In the genomic region with DNA sequence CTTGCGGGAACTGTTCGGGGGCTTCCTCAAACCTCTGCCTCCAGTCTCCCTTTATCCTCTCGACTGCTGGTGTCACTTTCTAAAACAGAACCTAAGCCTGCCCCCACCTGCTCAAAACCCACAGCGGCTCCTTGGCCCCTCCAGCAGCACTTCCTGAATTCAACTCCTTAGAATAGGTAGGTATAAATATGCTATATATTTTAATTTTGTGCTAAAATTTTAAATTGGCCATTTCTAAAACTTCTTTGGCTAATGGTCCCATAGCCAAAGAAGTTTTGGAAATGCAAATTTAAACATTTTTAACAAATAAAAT, we compare ENCODE assay signal across 35 cellular contexts.
"Had no signal": no experiment of that assay in that cellular context is flagged by ENCODE, and none has a peak within 500 bp of the region (broad histone marks: within the 10 kb centered on the region; RNA-seq: fewer than 3 reads in every experiment).

No MANE protein-coding gene starts in this region.

- H3K27ac Mint-ChIP-seq: activated CD4-positive, alpha-beta memory T cell treated with anti-CD3 and anti-CD28 coated beads, Interleukin-2, amount 10 ng/mL, durations not matched to agents 7 days and 5 days; activated naive CD8-positive, alpha-beta T cell treated with anti-CD3 and anti-CD28 coated beads for 36 hours had no signal

- H3K4me3 ChIP-seq: MG63, Peyer's patch had no signal

- H3K27me3 Mint-ChIP-seq: activated naive CD8-positive, alpha-beta T cell treated with anti-CD3 and anti-CD28 coated beads for 36 hours had no signal

- H3K9me3 ChIP-seq: MG63, Peyer's patch had no signal

- H3K4me3 Mint-ChIP-seq: activated CD4-positive, alpha-beta memory T cell treated with anti-CD3 and anti-CD28 coated beads, Interleukin-2, amount 10 ng/mL, durations not matched to agents 7 days and 5 days; activated naive CD8-positive, alpha-beta T cell treated with anti-CD3 and anti-CD28 coated beads for 36 hours had no signal

- DNase-seq: activated CD4-positive, alpha-beta memory T cell treated with anti-CD3 and anti-CD28 coated beads, Interleukin-2, amount 10 ng/mL, durations not matched to agents 7 days and 5 days; activated CD4-positive, alpha-beta T cell treated with anti-CD3 and anti-CD28 coated beads for 1 hour; activated CD4-positive, alpha-beta T cell treated with anti-CD3 and anti-CD28 coated beads for 48 hours; activated CD4-positive, CD25-positive, alpha-beta regulatory T cell; activated CD8-positive, alpha-beta memory T cell treated with anti-CD3 and anti-CD28 coated beads, Interleukin-2, amount 50 U/mL, for 48 hours; activated effector memory CD4-positive, alpha-beta T cell treated with Interleukin-2 at 50 U/mL for 16 hours; activated naive CD4-positive, alpha-beta T cell; activated naive CD4-positive, alpha-beta T cell treated with anti-CD3 and anti-CD28 coated beads, Interleukin-2, amount 50 U/mL, for 16 hours; activated naive CD8-positive, alpha-beta T cell treated with anti-CD3 and anti-CD28 coated beads for 36 hours; activated T-cell treated with anti-CD3 and anti-CD28 coated beads, Interleukin-2, amount 50 U/mL, for 48 hours; amniotic stem cell; aorta; brain microvascular endothelial cell; central memory CD4-positive, alpha-beta T cell; Kasumi-1; KBM-7; MG63; NCI-H1048; NCI-H1105 treated with DMSO at 0.1 percent for 48 hours; NCI-H1436; NCI-H1694; NCI-H1930; NCI-H2081 treated with DMSO at 0.1 percent for 48 hours; NCI-H345; NCI-H526 treated with DMSO at 0.1 percent for 48 hours; NCI-H774; PC-3; Peyer's patch; RPMI8226; SHP77 treated with DMSO at 0.1 percent for 48 hours; SW 1271; T-helper 1 cell; T-helper 2 cell; T-helper 9 cell had no signal

- H3K36me3 Mint-ChIP-seq: activated naive CD8-positive, alpha-beta T cell treated with anti-CD3 and anti-CD28 coated beads for 36 hours had no signal

- H3K4me1 ChIP-seq: Peyer's patch had no signal

- H3K4me1 Mint-ChIP-seq: activated naive CD8-positive, alpha-beta T cell treated with anti-CD3 and anti-CD28 coated beads for 36 hours had no signal

- H3K36me3 ChIP-seq: brain microvascular endothelial cell, MG63, Peyer's patch had no signal

- H3K27me3 ChIP-seq: brain microvascular endothelial cell, MG63, Peyer's patch had no signal

- H3K9me3 Mint-ChIP-seq: activated CD4-positive, alpha-beta memory T cell treated with anti-CD3 and anti-CD28 coated beads, Interleukin-2, amount 10 ng/mL, durations not matched to agents 7 days and 5 days; activated naive CD8-positive, alpha-beta T cell treated with anti-CD3 and anti-CD28 coated beads for 36 hours had no signal

- H3K27ac ChIP-seq: brain microvascular endothelial cell, Peyer's patch, VCaP had no signal
